Comparison of ENCODE assay signal across 8 cellular contexts in the genomic region with DNA sequence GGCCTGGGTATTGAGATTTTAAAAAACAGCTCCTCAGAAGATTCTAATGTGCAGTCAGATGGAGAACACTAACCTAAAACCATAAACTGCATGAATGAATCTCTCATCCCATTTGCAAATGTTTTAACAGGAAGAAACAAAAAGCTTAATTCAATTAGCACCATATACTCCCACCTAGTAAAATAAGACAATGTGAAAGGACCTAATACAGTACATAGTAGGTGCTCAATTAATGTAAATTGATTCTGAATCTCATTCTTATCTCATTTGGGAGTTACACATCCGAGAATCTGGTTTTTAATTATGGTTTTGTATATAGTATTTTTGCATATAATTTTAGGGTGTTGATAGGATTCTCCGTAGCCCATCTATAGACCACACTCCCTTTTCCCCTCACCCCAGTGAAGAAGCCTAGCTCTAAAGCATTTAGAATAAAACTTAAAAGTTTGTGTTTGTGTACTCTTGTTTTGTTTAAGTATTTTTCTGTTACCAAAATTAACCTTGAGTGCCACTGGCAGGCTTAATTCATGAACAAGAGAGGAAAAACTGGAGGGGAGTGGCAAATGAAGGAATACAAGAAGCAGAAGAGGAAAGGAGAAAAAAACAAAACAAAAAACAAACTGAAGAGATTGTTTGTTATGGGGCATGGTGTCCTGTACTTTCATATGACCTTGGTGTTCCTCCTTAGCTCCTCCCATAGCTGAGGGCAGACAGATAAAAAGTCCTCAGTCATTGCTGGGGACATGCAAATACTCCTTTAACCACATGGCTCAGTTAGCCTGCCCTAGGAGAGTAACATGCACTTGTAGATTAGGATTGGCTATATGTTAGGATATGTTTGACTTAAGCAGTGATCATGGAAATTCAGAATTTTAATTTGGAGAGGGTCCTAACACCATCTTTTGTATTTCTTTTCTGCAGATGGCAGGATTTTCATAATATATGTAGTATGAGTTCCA. TPM values are rescaled to one million over a fixed set of nuclear protein-coding genes. Genes with fewer than 3 reads are reported as not detected.
DNase-seq lines count a peak whose midpoint lies in the region; ATAC-seq and TF ChIP-seq lines count a peak whose summit lies in the region.

No MANE protein-coding gene starts in this region.

- peak overlapping the region; percentile 96 to 98 (median 97) for H3K27ac Mint-ChIP-seq in CD14-positive monocyte

- TF ChIP-seq CTCF in CD14-positive monocyte (IDR thresholded peaks at IDR 0.05) = no peak
- no peak for TF ChIP-seq CTCF in epithelial cell of proximal tubule (conservative IDR thresholded peaks at IDR 0.05; ENCODE audit: low read depth, low read length)
- no peak for TF ChIP-seq CTCF in osteoblast (IDR thresholded peaks at IDR 0.05; ENCODE audit: extremely low read depth, low read depth, low read length)

- peaks cover 10% of the 10 kb centered on the region for H4K20me1 ChIP-seq in osteoblast (ENCODE audit: insufficient read depth, low read length)

- peaks cover 41% of the 10 kb centered on the region for H3K79me2 ChIP-seq in osteoblast (ENCODE audit: insufficient read depth, low read length)

- H3K4me3 Mint-ChIP-seq in CD14-positive monocyte = peak overlapping the region; percentile 85 to 93

- H3K4me1 Mint-ChIP-seq in CD14-positive monocyte = peaks cover 25% of the 10 kb centered on the region

- H3K4me3 ChIP-seq in SJCRH30 = peak overlapping the region; percentile 76
- H3K4me3 ChIP-seq in epithelial cell of proximal tubule (ENCODE audit: low read depth, low read length) = peak overlapping the region; percentile 67
- peak overlapping the region; percentile 83 for H3K4me3 ChIP-seq in osteoblast (ENCODE audit: insufficient read depth, low read length)

- ATAC-seq in GM19324 (IDR thresholded peaks at IDR 0.05; ENCODE audit: low FRiP score, unreplicated experiment) = peak; percentile 46
- peak; percentile 54 for ATAC-seq in HG03196 (IDR thresholded peaks at IDR 0.05; ENCODE audit: unreplicated experiment)

- peaks cover 25 to 37% of the 10 kb centered on the region in 2 donors for H3K36me3 Mint-ChIP-seq in CD14-positive monocyte

- peaks cover 5% of the 10 kb centered on the region for H3K36me3 ChIP-seq in SJCRH30
- H3K36me3 ChIP-seq in osteoblast (ENCODE audit: insufficient read depth, low read length) = peaks cover 24% of the 10 kb centered on the region

- intact Hi-C loops in CD14-positive monocyte (cut with micrococcal nuclease) = loop anchor here in 1 of 2 donors (2.0 kb wide), 1 partner anchor 45 kb away; no protein-coding TSS in a partner anchor

- H3K4me1 ChIP-seq in SJCRH30 (peaks cover 5% of the 10 kb centered on the region), osteoblast (ENCODE audit: insufficient read depth, low read length) (peaks cover 33% of the 10 kb centered on the region)

- H3K27me3 Mint-ChIP-seq in CD14-positive monocyte (ENCODE audit: low read depth in 3 of 3) = peaks cover 0 to 2% (median 2%) of the 10 kb centered on the region in 3 donors

- no peaks in the 10 kb centered on the region for H3K9me3 Mint-ChIP-seq in CD14-positive monocyte

- H3K9me3 ChIP-seq in SJCRH30 (replicated peaks) = no peaks in the 10 kb centered on the region
- no peaks in the 10 kb centered on the region for H3K9me3 ChIP-seq in osteoblast (ENCODE audit: low read depth, low read length)

- H3K27me3 ChIP-seq in SJCRH30 (no peaks in the 10 kb centered on the region), osteoblast (ENCODE audit: insufficient read depth, low read length) (no peaks in the 10 kb centered on the region)

- DNase-seq in CD14-positive monocyte (ENCODE audit: low spot score) (no peak), SJCRH30 (no peak), epithelial cell of proximal tubule (ENCODE audit: low read depth) (no peak), osteoblast (ENCODE audit: insufficient read length, low spot score, missing footprints) (no peak), NCI-H128 (lab: John Stamatoyannopoulos, UW; ENCODE audit: unreplicated experiment) (no peak)
- DNase-seq in effector CD8-positive, alpha-beta T cell (lab: John Stamatoyannopoulos, UW) = no peak

- H3K4me2 ChIP-seq in osteoblast (ENCODE audit: insufficient read depth, low read length) = peak overlapping the region; percentile 92

- H2AFZ ChIP-seq in osteoblast (ENCODE audit: low read length) = peak overlapping the region; percentile 91

- H3K27ac ChIP-seq in SJCRH30 (peak overlapping the region; percentile 74; the same call in 1 of the 2 replicates), osteoblast (ENCODE audit: low read depth, low read length) (peak overlapping the region; percentile 94)

RNA-seq across cellular contexts. Expression of a gene that starts 1.2 kb away (rescaled TPM):
- polyA plus RNA-seq in CD14-positive monocyte = 10 to 100 TPM; 31.2 to 52.8 TPM
- total RNA-seq in SJCRH30 (2014; rRNA removed; shearing (Covaris generic)) = 46.8 and 50.5 TPM in 2 replicates
- total RNA-seq in epithelial cell of proximal tubule (50.9 and 58.4 TPM in 2 replicates), osteoblast (69.0 and 90.8 TPM in 2 replicates)

RNA-seq across cellular contexts. Expression of a gene that starts 12.1 kb away (rescaled TPM):
- polyA plus RNA-seq in CD14-positive monocyte = 1 to 10 TPM in 1 of 2 donors, under 1 TPM in 1; 0.90 to 1.2 TPM
- total RNA-seq in SJCRH30 (2014; rRNA removed; shearing (Covaris generic)) = 0.25 and 0.42 TPM in 2 replicates
- under 0.01 TPM in 2 replicates for total RNA-seq in epithelial cell of proximal tubule
- under 0.01 TPM in 1 of 2 replicates, not detected in the other for total RNA-seq in osteoblast

RNA-seq across cellular contexts. Expression of a gene that starts 42.8 kb away (rescaled TPM):
- polyA plus RNA-seq in CD14-positive monocyte = 10 to 100 TPM; 24.3 to 47.6 TPM
- 58.9 and 74.2 TPM in 2 replicates for total RNA-seq in SJCRH30 (2014; rRNA removed; shearing (Covaris generic))
- 50.7 and 79.1 TPM in 2 replicates for total RNA-seq in epithelial cell of proximal tubule
- total RNA-seq in osteoblast = 56.5 and 65.1 TPM in 2 replicates

RNA-seq across cellular contexts. Expression of a gene that starts 46.4 kb away (rescaled TPM):
- polyA plus RNA-seq in CD14-positive monocyte = 10 to 100 TPM; 47.3 to 49.6 TPM
- 55.0 and 57.3 TPM in 2 replicates for total RNA-seq in SJCRH30 (2014; rRNA removed; shearing (Covaris generic))
- total RNA-seq in epithelial cell of proximal tubule = 36.6 and 50.6 TPM in 2 replicates
- 50.1 and 52.1 TPM in 2 replicates for total RNA-seq in osteoblast
